In the genomic region with DNA sequence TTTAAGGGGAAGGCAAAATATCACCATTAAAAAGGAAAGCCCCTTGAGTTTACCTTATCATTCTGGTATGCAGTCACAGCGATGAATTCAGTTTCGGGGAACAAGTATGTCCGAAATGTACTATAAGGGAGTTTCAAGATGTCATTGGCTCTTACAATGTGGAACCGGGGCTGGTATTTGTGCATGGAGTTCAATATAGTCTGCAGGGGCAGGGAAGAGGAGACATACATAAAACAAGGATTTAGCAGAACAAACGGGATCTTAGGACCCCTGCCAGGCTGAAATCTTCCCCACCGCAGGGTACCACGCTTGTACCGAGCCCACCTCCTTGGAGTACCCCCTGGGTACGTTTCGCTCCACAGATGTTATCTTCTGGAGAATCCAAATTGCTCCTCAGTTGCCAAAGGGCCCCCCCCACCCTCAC, we compare ENCODE assay signal across 1 cellular context.
A peak's percentile ranks its signal among the peaks of the same experiment; 100 is the strongest.
TF ChIP-seq lines count a peak whose summit lies in the region.

No MANE protein-coding gene starts in this region.

TF ChIP-seq in WTC11, 78 proteins besides CTCF, POLR2A, EP300 and RAD21 (continued from another document):
- TF ChIP-seq, protein P1, sequence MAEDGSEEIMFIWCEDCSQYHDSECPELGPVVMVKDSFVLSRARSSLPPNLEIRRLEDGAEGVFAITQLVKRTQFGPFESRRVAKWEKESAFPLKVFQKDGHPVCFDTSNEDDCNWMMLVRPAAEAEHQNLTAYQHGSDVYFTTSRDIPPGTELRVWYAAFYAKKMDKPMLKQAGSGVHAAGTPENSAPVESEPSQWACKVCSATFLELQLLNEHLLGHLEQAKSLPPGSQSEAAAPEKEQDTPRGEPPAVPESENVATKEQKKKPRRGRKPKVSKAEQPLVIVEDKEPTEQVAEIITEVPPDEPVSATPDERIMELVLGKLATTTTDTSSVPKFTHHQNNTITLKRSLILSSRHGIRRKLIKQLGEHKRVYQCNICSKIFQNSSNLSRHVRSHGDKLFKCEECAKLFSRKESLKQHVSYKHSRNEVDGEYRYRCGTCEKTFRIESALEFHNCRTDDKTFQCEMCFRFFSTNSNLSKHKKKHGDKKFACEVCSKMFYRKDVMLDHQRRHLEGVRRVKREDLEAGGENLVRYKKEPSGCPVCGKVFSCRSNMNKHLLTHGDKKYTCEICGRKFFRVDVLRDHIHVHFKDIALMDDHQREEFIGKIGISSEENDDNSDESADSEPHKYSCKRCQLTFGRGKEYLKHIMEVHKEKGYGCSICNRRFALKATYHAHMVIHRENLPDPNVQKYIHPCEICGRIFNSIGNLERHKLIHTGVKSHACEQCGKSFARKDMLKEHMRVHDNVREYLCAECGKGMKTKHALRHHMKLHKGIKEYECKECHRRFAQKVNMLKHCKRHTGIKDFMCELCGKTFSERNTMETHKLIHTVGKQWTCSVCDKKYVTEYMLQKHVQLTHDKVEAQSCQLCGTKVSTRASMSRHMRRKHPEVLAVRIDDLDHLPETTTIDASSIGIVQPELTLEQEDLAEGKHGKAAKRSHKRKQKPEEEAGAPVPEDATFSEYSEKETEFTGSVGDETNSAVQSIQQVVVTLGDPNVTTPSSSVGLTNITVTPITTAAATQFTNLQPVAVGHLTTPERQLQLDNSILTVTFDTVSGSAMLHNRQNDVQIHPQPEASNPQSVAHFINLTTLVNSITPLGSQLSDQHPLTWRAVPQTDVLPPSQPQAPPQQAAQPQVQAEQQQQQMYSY (CRISPR knock-in tag; IDR thresholded peaks at IDR 0.05): peak; percentile 74
